In genomic region chr17:28657756-28658155, GRCh38 we compare ENCODE assay signal across 25 cellular contexts. TPM values are rescaled to one million over a fixed set of nuclear protein-coding genes. Genes with fewer than 3 reads are reported as not detected.
DNase-seq lines count a peak whose midpoint lies in the region; ATAC-seq and TF ChIP-seq lines count a peak whose summit lies in the region.
"Had no signal": no experiment of that assay in that cellular context is flagged by ENCODE, and none has a peak within 500 bp of the region (broad histone marks: within the 10 kb centered on the region; RNA-seq: fewer than 3 reads in every experiment).

No MANE protein-coding gene starts in this region.

- H3K4me3 ChIP-seq in MG63 (no peak overlapping the region), epithelial cell of esophagus (ENCODE audit: low read length) (no peak overlapping the region), aorta (ENCODE audit: low read length in 2 of 2) (no peak overlapping the region)
- H3K4me3 ChIP-seq: BLaER1 treated with 17β-estradiol and CSF1 and Interleukin-3, amounts not matched to agents 10 nM and 100 nM; lower lobe of right lung; Peyer's patch; skin epidermis had no signal

- H3K27me3 ChIP-seq in MG63 (no peaks in the 10 kb centered on the region), aorta (ENCODE audit: control insufficient read depth in 1 of 2, insufficient read depth in 2 of 2, low read length in 1 of 2) (no peaks in the 10 kb centered on the region)
- H3K27me3 ChIP-seq: BLaER1 treated with 17β-estradiol and CSF1 and Interleukin-3, amounts not matched to agents 10 nM and 100 nM; Peyer's patch had no signal

- H3K4me3 Mint-ChIP-seq in activated CD8-positive, alpha-beta T cell treated with anti-CD3 and anti-CD28 coated beads for 36 hours, result no peak overlapping the region
- H3K4me3 Mint-ChIP-seq in activated CD8-positive, alpha-beta T cell treated with anti-CD3 and anti-CD28 coated beads, Interleukin-2, amount 10 ng/mL, durations not matched to agents 7 days and 5 days, result no peak overlapping the region
- H3K4me3 Mint-ChIP-seq in chondrocyte (ENCODE audit: unreplicated experiment), result no peak overlapping the region

- H3K36me3 ChIP-seq in MG63 (peaks cover 65% of the 10 kb centered on the region), aorta (ENCODE audit: control insufficient read depth in 1 of 2, insufficient read depth in 2 of 2, low read length in 1 of 2) (no peaks in the 10 kb centered on the region)

- peaks cover 20% of the 10 kb centered on the region for H3K4me1 Mint-ChIP-seq in activated CD8-positive, alpha-beta T cell treated with anti-CD3 and anti-CD28 coated beads for 36 hours (ENCODE audit: low read depth)
- H3K4me1 Mint-ChIP-seq in activated CD8-positive, alpha-beta T cell treated with anti-CD3 and anti-CD28 coated beads, Interleukin-2, amount 10 ng/mL, durations not matched to agents 7 days and 5 days (ENCODE audit: low read depth), result peaks cover 16% of the 10 kb centered on the region
- peaks cover 20% of the 10 kb centered on the region for H3K4me1 Mint-ChIP-seq in chondrocyte (ENCODE audit: low read depth)

- no peaks in the 10 kb centered on the region for H3K9me3 Mint-ChIP-seq in activated CD8-positive, alpha-beta T cell treated with anti-CD3 and anti-CD28 coated beads for 36 hours
- no peaks in the 10 kb centered on the region for H3K9me3 Mint-ChIP-seq in activated CD8-positive, alpha-beta T cell treated with anti-CD3 and anti-CD28 coated beads, Interleukin-2, amount 10 ng/mL, durations not matched to agents 7 days and 5 days (ENCODE audit: insufficient read depth)
- H3K9me3 Mint-ChIP-seq in chondrocyte (ENCODE audit: low read depth), result no peaks in the 10 kb centered on the region

- POLR2A ChIA-PET in activated CD8-positive, alpha-beta T cell treated with anti-CD3 and anti-CD28 coated beads for 36 hours (lab: Charles Lee), result interaction anchor here (0.8 kb wide), 1 partner anchor 12 kb away, joined by 3 read pairs; the partner anchor contains the start of gene BLTP2
- POLR2A ChIA-PET in activated CD8-positive, alpha-beta T cell treated with anti-CD3 and anti-CD28 coated beads, Interleukin-2, amount 10 ng/mL, durations not matched to agents 7 days and 5 days (lab: Charles Lee), result no interaction called here

- TF ChIP-seq CTCF in activated CD8-positive, alpha-beta T cell treated with anti-CD3 and anti-CD28 coated beads for 36 hours (IDR thresholded peaks at IDR 0.05), result no peak
- no peak for TF ChIP-seq CTCF in epithelial cell of esophagus (IDR thresholded peaks at IDR 0.05; ENCODE audit: insufficient read depth, low read depth, low read length, missing control alignments)
- no peak for TF ChIP-seq CTCF in chondrocyte (IDR thresholded peaks at IDR 0.05)

- H3K9me3 ChIP-seq in MG63 (peaks cover 5% of the 10 kb centered on the region), aorta (ENCODE audit: control insufficient read depth, low read length) (no peaks in the 10 kb centered on the region)
- H3K9me3 ChIP-seq: lower lobe of right lung, Peyer's patch had no signal

- intact Hi-C loops in activated CD8-positive, alpha-beta T cell treated with anti-CD3 and anti-CD28 coated beads for 36 hours (cut with micrococcal nuclease), result no loop called here
- intact Hi-C loops in aorta (cut with DNase I), result no loop called here

- peaks cover 26% of the 10 kb centered on the region for H3K36me3 Mint-ChIP-seq in activated CD8-positive, alpha-beta T cell treated with anti-CD3 and anti-CD28 coated beads for 36 hours (ENCODE audit: low read depth)
- peaks cover 45% of the 10 kb centered on the region for H3K36me3 Mint-ChIP-seq in activated CD8-positive, alpha-beta T cell treated with anti-CD3 and anti-CD28 coated beads, Interleukin-2, amount 10 ng/mL, durations not matched to agents 7 days and 5 days (ENCODE audit: low read depth)
- peaks cover 10% of the 10 kb centered on the region for H3K36me3 Mint-ChIP-seq in chondrocyte (ENCODE audit: low read depth)

- no peaks in the 10 kb centered on the region for H3K27me3 Mint-ChIP-seq in activated CD8-positive, alpha-beta T cell treated with anti-CD3 and anti-CD28 coated beads for 36 hours
- no peaks in the 10 kb centered on the region for H3K27me3 Mint-ChIP-seq in activated CD8-positive, alpha-beta T cell treated with anti-CD3 and anti-CD28 coated beads, Interleukin-2, amount 10 ng/mL, durations not matched to agents 7 days and 5 days (ENCODE audit: low read depth)
- no peaks in the 10 kb centered on the region for H3K27me3 Mint-ChIP-seq in chondrocyte (ENCODE audit: low read depth)

- H3K4me1 ChIP-seq in aorta (ENCODE audit: control insufficient read depth in 1 of 2, insufficient read depth in 2 of 2, low read length in 2 of 2), result no peaks in the 10 kb centered on the region

- no peak for ATAC-seq in activated CD8-positive, alpha-beta T cell treated with anti-CD3 and anti-CD28 coated beads for 36 hours
- no peak for ATAC-seq in activated CD8-positive, alpha-beta T cell treated with anti-CD3 and anti-CD28 coated beads, Interleukin-2, amount 10 ng/mL, durations not matched to agents 7 days and 5 days
- ATAC-seq in aorta (ENCODE audit: low FRiP score), result no peak
- ATAC-seq: lower lobe of right lung, SK-N-SH treated with all-trans-retinoic acid at 6 μM for 48 hours had no signal

- WGBS in aorta, 2 donors, result 81 to 85% methylated on average over 5 of the region's 5 CpGs

- no peak for DNase-seq in activated CD8-positive, alpha-beta T cell treated with anti-CD3 and anti-CD28 coated beads for 36 hours
- DNase-seq in activated CD8-positive, alpha-beta T cell treated with anti-CD3 and anti-CD28 coated beads, Interleukin-2, amount 10 ng/mL, durations not matched to agents 7 days and 5 days, result no peak
- peak; percentile 50 for DNase-seq in MG63
- peak; percentile 52 for DNase-seq in epithelial cell of esophagus (ENCODE audit: low read depth)
- DNase-seq in renal cortical epithelial cell (ENCODE audit: low read depth), result peak; percentile 55
- no peak for DNase-seq in aorta
- DNase-seq in OCI-M2 (lab: John Stamatoyannopoulos, UW; ENCODE audit: unreplicated experiment), result no peak
- no peak for DNase-seq in chondrocyte (ENCODE audit: low spot score)
- DNase-seq: 8988T; activated CD4-positive, alpha-beta T cell treated with anti-CD3 and anti-CD28 coated beads for 4 hours; activated CD8-positive, alpha-beta memory T cell treated with anti-CD3 and anti-CD28 coated beads, Interleukin-2, amount 50 U/mL, for 48 hours; activated naive CD4-positive, alpha-beta T cell; DMS153; GOT3; head of caudate nucleus; lower lobe of right lung; NCI-H1694 treated with DMSO at 0.1 percent for 48 hours; NCI-H2227 treated with DMSO at 0.1 percent for 48 hours; Peyer's patch; stimulated activated CD4-positive, alpha-beta T cell treated with anti-CD3 and anti-CD28 coated beads, Interleukin-4, amount 100 ng/mL, for 1 hour; T-helper 9 cell had no signal

- no peak overlapping the region for H3K27ac ChIP-seq in aorta (ENCODE audit: low read depth in 1 of 2, low read length in 2 of 2)
- H3K27ac ChIP-seq: BLaER1 treated with 17β-estradiol and CSF1 and Interleukin-3, amounts not matched to agents 10 nM and 100 nM; epithelial cell of prostate; lower lobe of right lung; Peyer's patch; skin epidermis had no signal

- H3K27ac Mint-ChIP-seq in activated CD8-positive, alpha-beta T cell treated with anti-CD3 and anti-CD28 coated beads for 36 hours, result peak overlapping the region; percentile 60
- H3K27ac Mint-ChIP-seq in activated CD8-positive, alpha-beta T cell treated with anti-CD3 and anti-CD28 coated beads, Interleukin-2, amount 10 ng/mL, durations not matched to agents 7 days and 5 days, result no peak overlapping the region
- no peak overlapping the region for H3K27ac Mint-ChIP-seq in chondrocyte (ENCODE audit: unreplicated experiment)

- CTCF ChIA-PET in activated CD8-positive, alpha-beta T cell treated with anti-CD3 and anti-CD28 coated beads for 36 hours (lab: Charles Lee), result interaction anchor here (1.2 to 1.7 kb wide), 2 partner anchors 11 to 12 kb away, joined by 3 to 7 read pairs; partner anchors contain the start of gene BLTP2
- CTCF ChIA-PET in activated CD8-positive, alpha-beta T cell treated with anti-CD3 and anti-CD28 coated beads, Interleukin-2, amount 10 ng/mL, durations not matched to agents 7 days and 5 days (lab: Charles Lee), result interaction anchor here (0.8 to 2.0 kb wide), 2 partner anchors 9 to 11 kb away, joined by 4 to 9 read pairs; no protein-coding TSS in a partner anchor

RNA-seq across cellular contexts. Expression of gene SDF2, which starts 4.0 kb away (rescaled TPM):
- total RNA-seq in activated CD8-positive, alpha-beta T cell treated with anti-CD3 and anti-CD28 coated beads for 36 hours, result 10 to 100 TPM; 37.4 to 39.0 TPM
- 10 to 100 TPM; 51.7 to 54.5 TPM for total RNA-seq in activated CD8-positive, alpha-beta T cell treated with anti-CD3 and anti-CD28 coated beads, Interleukin-2, amount 10 ng/mL, durations not matched to agents 7 days and 5 days
- total RNA-seq in MG63 (2014; rRNA removed; shearing (Covaris generic); ENCODE audit: low replicate concordance), result 58.6 and 78.2 TPM in 2 replicates
- total RNA-seq in renal cortical epithelial cell (60.7 and 82.5 TPM in 2 replicates), aorta (10 to 100 TPM; 34.8 to 40.8 TPM), chondrocyte (53.6 to 58.2 TPM (median 57.8 TPM) in 3 replicates)
- polyA plus RNA-seq in aorta, result 10 to 100 TPM; 36.7 to 51.5 TPM

RNA-seq across cellular contexts. Expression of gene SUPT6H, which starts 4.2 kb away (rescaled TPM):
- 10 to 100 TPM; 60.3 to 63.3 TPM for total RNA-seq in activated CD8-positive, alpha-beta T cell treated with anti-CD3 and anti-CD28 coated beads for 36 hours
- 10 to 100 TPM; 69.4 to 72.8 TPM for total RNA-seq in activated CD8-positive, alpha-beta T cell treated with anti-CD3 and anti-CD28 coated beads, Interleukin-2, amount 10 ng/mL, durations not matched to agents 7 days and 5 days
- total RNA-seq in MG63 (2014; rRNA removed; shearing (Covaris generic); ENCODE audit: low replicate concordance), result 27.6 and 32.0 TPM in 2 replicates
- total RNA-seq in renal cortical epithelial cell (22.1 and 92.6 TPM in 2 replicates), aorta (10 to 100 TPM; 73.1 to 81.2 TPM), chondrocyte (63.5 to 81.5 TPM (median 63.9 TPM) in 3 replicates)
- 10 to 100 TPM; 22.5 to 41.0 TPM for polyA plus RNA-seq in aorta

RNA-seq across cellular contexts. Expression of gene BLTP2, which starts 12.8 kb away (rescaled TPM):
- 100 to 1,000 TPM; 137 to 140 TPM for total RNA-seq in activated CD8-positive, alpha-beta T cell treated with anti-CD3 and anti-CD28 coated beads for 36 hours
- total RNA-seq in activated CD8-positive, alpha-beta T cell treated with anti-CD3 and anti-CD28 coated beads, Interleukin-2, amount 10 ng/mL, durations not matched to agents 7 days and 5 days, result 100 to 1,000 TPM; 162 to 169 TPM
- 114 and 149 TPM in 2 replicates for total RNA-seq in MG63 (2014; rRNA removed; shearing (Covaris generic); ENCODE audit: low replicate concordance)
- total RNA-seq in renal cortical epithelial cell, result 182 and 259 TPM in 2 replicates
- total RNA-seq in aorta, result 100 to 1,000 TPM; 100 to 135 TPM
- polyA plus RNA-seq in aorta, result 10 to 100 TPM; 27.7 to 27.8 TPM
- total RNA-seq in chondrocyte, result 112 to 158 TPM (median 114 TPM) in 3 replicates

RNA-seq across cellular contexts. Expression of gene RSKR, which starts 43.8 kb away (rescaled TPM):
- 10 to 100 TPM; 22.5 to 24.9 TPM for total RNA-seq in activated CD8-positive, alpha-beta T cell treated with anti-CD3 and anti-CD28 coated beads for 36 hours
- 10 to 100 TPM; 23.0 to 28.7 TPM for total RNA-seq in activated CD8-positive, alpha-beta T cell treated with anti-CD3 and anti-CD28 coated beads, Interleukin-2, amount 10 ng/mL, durations not matched to agents 7 days and 5 days
- total RNA-seq in MG63 (2014; rRNA removed; shearing (Covaris generic); ENCODE audit: low replicate concordance), result 0.79 and 1.3 TPM in 2 replicates
- total RNA-seq in renal cortical epithelial cell (6.1 and 7.1 TPM in 2 replicates), aorta (10 to 100 TPM in 1 of 2 donors, 1 to 10 TPM in 1; 6.3 to 15.7 TPM), chondrocyte (4.7 to 9.0 TPM (median 6.4 TPM) in 3 replicates)
- 1 to 10 TPM in 1 of 2 donors, under 1 TPM in 1; 0.13 to 3.0 TPM for polyA plus RNA-seq in aorta

RNA-seq across cellular contexts. Expression of gene PROCA1, which starts 53.9 kb away (rescaled TPM):
- total RNA-seq in activated CD8-positive, alpha-beta T cell treated with anti-CD3 and anti-CD28 coated beads for 36 hours, result 1 to 10 TPM; 5.0 to 5.1 TPM
- total RNA-seq in activated CD8-positive, alpha-beta T cell treated with anti-CD3 and anti-CD28 coated beads, Interleukin-2, amount 10 ng/mL, durations not matched to agents 7 days and 5 days, result 1 to 10 TPM; 5.3 to 6.1 TPM
- total RNA-seq in MG63 (2014; rRNA removed; shearing (Covaris generic); ENCODE audit: low replicate concordance), result 0.79 TPM in 1 of 2 replicates, not detected in the other
- total RNA-seq in renal cortical epithelial cell (0.17 and 1.1 TPM in 2 replicates), aorta (1 to 10 TPM in 1 of 2 donors, under 1 TPM in 1; 0.78 to 6.6 TPM), chondrocyte (1.4 to 2.3 TPM (median 2.0 TPM) in 3 replicates)
- polyA plus RNA-seq in aorta, result 1 to 10 TPM; 5.1 to 5.3 TPM

Comparison
In these comparisons a context has a peak if more than half of its experiments do, and no peak if none do; other contexts are left out.
1. DNase-seq: peak in MG63 (single experiment), epithelial cell of esophagus (single experiment) and renal cortical epithelial cell (single experiment); none in activated CD8-positive, alpha-beta T cell treated with anti-CD3 and anti-CD28 coated beads for 36 hours (single experiment), activated CD8-positive, alpha-beta T cell treated with anti-CD3 and anti-CD28 coated beads, Interleukin-2, amount 10 ng/mL, durations not matched to agents 7 days and 5 days (single experiment), aorta (0 of 2), OCI-M2 (single experiment) and chondrocyte (single experiment).